ENCODE assay signal across 23 cellular contexts in the genomic region with DNA sequence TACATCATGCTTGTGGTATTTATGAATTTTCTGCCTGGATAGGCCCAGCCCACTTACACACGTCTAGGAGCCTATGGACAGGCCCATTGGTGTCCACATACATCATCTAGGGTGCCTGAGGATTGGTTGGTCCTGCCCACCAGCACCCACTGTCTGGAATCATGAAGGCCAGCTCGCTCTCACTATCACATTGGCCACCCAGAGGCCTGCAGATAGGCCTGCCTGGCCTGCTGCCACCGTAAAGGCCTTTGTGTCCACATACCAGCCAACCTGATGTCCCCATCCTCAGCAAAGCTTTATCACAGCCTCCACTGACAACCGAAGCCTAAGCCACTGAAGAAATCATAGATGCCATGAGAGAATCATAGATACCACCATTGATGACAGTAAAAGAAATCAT. TPM values are rescaled to one million over a fixed set of nuclear protein-coding genes. Genes with fewer than 3 reads are reported as not detected.
DNase-seq lines count a peak whose midpoint lies in the region; ATAC-seq and TF ChIP-seq lines count a peak whose summit lies in the region.
"Had no signal": no experiment of that assay in that cellular context is flagged by ENCODE, and none has a peak within 500 bp of the region (broad histone marks: within the 10 kb centered on the region; RNA-seq: fewer than 3 reads in every experiment).

No MANE protein-coding gene starts in this region.

- H3K27ac Mint-ChIP-seq in CD4-positive, alpha-beta T cell, result peak overlapping the region; percentile 2
- peak overlapping the region; percentile 75 for H3K27ac Mint-ChIP-seq in central memory CD8-positive, alpha-beta T cell (ENCODE audit: low read depth)
- H3K27ac Mint-ChIP-seq in naive B cell, result peak overlapping the region in 5 of 6 donors; percentile 6 to 83 (median 73)

- intact Hi-C loops in CD4-positive, alpha-beta T cell (cut with DNase I, micrococcal nuclease), result loop anchor here in 1 of 2 experiments (5.0 kb wide), 1 partner anchor 37 kb away; no protein-coding TSS in a partner anchor

- DNase-seq in cardiac muscle cell (ENCODE audit: low read depth in 1 of 2, low spot score in 1 of 2) (no peak), right atrium auricular region (ENCODE audit: low spot score) (no peak), naive B cell (no peak), COLO668 (lab: John Stamatoyannopoulos, UW; ENCODE audit: unreplicated experiment) (no peak), cortex of kidney (lab: John Stamatoyannopoulos, UW) (no peak)
- DNase-seq in CD4-positive, alpha-beta T cell, result no peak
- no peak for DNase-seq in central memory CD8-positive, alpha-beta T cell (ENCODE audit: low spot score in 2 of 2)
- DNase-seq: BE2C; CD4-positive, CD25-positive, alpha-beta regulatory T cell; DND-41; GOT3; HCEC 1CT; IMR-90; NCI-H1105 treated with DMSO at 0.1 percent for 48 hours; NCI-H2029 treated with DMSO at 0.1 percent for 48 hours; NCI-H226; NCI-H510A treated with DMSO at 0.1 percent for 48 hours; NCI-H748 treated with DMSO at 0.1 percent for 48 hours; PC-9; RPMI8226 had no signal

- peaks cover 95% of the 10 kb centered on the region for H3K36me3 Mint-ChIP-seq in CD4-positive, alpha-beta T cell (ENCODE audit: low read depth)
- H3K36me3 Mint-ChIP-seq in central memory CD8-positive, alpha-beta T cell (ENCODE audit: insufficient read depth), result peaks cover 49% of the 10 kb centered on the region
- H3K36me3 Mint-ChIP-seq in naive B cell, result peaks cover 45 to 66% of the 10 kb centered on the region in 2 donors

- H3K27ac ChIP-seq in cardiac muscle cell (peak overlapping the region; percentile 3), right atrium auricular region (no peak overlapping the region)
- H3K27ac ChIP-seq in CD4-positive, alpha-beta T cell (ENCODE audit: low read depth, low read length), result no peak overlapping the region
- H3K27ac ChIP-seq: A549, KMS-11, PC-9 had no signal

- H3K9me3 ChIP-seq in cardiac muscle cell (ENCODE audit: low read depth) (no peaks in the 10 kb centered on the region), right atrium auricular region (no peaks in the 10 kb centered on the region)
- no peaks in the 10 kb centered on the region for H3K9me3 ChIP-seq in CD4-positive, alpha-beta T cell (ENCODE audit: control insufficient read depth, low read length)
- H3K9me3 ChIP-seq: A549, BE2C had no signal

- H3K27me3 Mint-ChIP-seq in CD4-positive, alpha-beta T cell, result no peaks in the 10 kb centered on the region
- no peaks in the 10 kb centered on the region for H3K27me3 Mint-ChIP-seq in central memory CD8-positive, alpha-beta T cell
- H3K27me3 Mint-ChIP-seq in naive B cell, result no peaks in the 10 kb centered on the region
- H3K27me3 Mint-ChIP-seq: CD4-positive, CD25-positive, alpha-beta regulatory T cell had no signal

- no peaks in the 10 kb centered on the region for H3K9me3 Mint-ChIP-seq in CD4-positive, alpha-beta T cell
- H3K9me3 Mint-ChIP-seq in central memory CD8-positive, alpha-beta T cell, result no peaks in the 10 kb centered on the region
- H3K9me3 Mint-ChIP-seq in naive B cell, result peaks cover 0 to 18% (median 8%) of the 10 kb centered on the region in 7 donors
- H3K9me3 Mint-ChIP-seq: CD4-positive, CD25-positive, alpha-beta regulatory T cell had no signal

- no peaks in the 10 kb centered on the region for H3K27me3 ChIP-seq in cardiac muscle cell
- H3K27me3 ChIP-seq in right atrium auricular region, result no peaks in the 10 kb centered on the region
- no peaks in the 10 kb centered on the region for H3K27me3 ChIP-seq in CD4-positive, alpha-beta T cell (ENCODE audit: control insufficient read depth, insufficient read depth, low read length)
- H3K27me3 ChIP-seq: BE2C had no signal

- H3K4me1 Mint-ChIP-seq in CD4-positive, alpha-beta T cell (ENCODE audit: low read depth), result peaks cover 21% of the 10 kb centered on the region
- peaks cover 58% of the 10 kb centered on the region for H3K4me1 Mint-ChIP-seq in central memory CD8-positive, alpha-beta T cell
- H3K4me1 Mint-ChIP-seq in naive B cell, result peaks cover 10 to 28% (median 16%) of the 10 kb centered on the region in 3 donors

- H3K4me3 Mint-ChIP-seq in CD4-positive, alpha-beta T cell, result no peak overlapping the region
- no peak overlapping the region for H3K4me3 Mint-ChIP-seq in central memory CD8-positive, alpha-beta T cell
- H3K4me3 Mint-ChIP-seq in naive B cell, result no peak overlapping the region
- H3K4me3 Mint-ChIP-seq: CD4-positive, CD25-positive, alpha-beta regulatory T cell had no signal

- CTCF ChIA-PET in CD4-positive, alpha-beta T cell (lab: Charles Lee), result no interaction called here

- H3K36me3 ChIP-seq in cardiac muscle cell, result peaks cover 34% of the 10 kb centered on the region
- peaks cover 43% of the 10 kb centered on the region for H3K36me3 ChIP-seq in right atrium auricular region

- no peaks in the 10 kb centered on the region for H3K4me1 ChIP-seq in cardiac muscle cell (ENCODE audit: low read depth)
- H3K4me1 ChIP-seq in right atrium auricular region, result no peaks in the 10 kb centered on the region
- H3K4me1 ChIP-seq: A549 had no signal

- TF ChIP-seq CTCF in cardiac muscle cell (IDR thresholded peaks at IDR 0.05; ENCODE audit: low read depth, low read length) (no peak), right atrium auricular region (IDR thresholded peaks at IDR 0.05) (no peak)
- no peak for TF ChIP-seq CTCF in CD4-positive, alpha-beta T cell (IDR thresholded peaks at IDR 0.05)

- no peak for ATAC-seq in CD4-positive, alpha-beta T cell (ENCODE audit: poor library complexity)
- no peak for ATAC-seq in central memory CD8-positive, alpha-beta T cell (replicated peaks; ENCODE audit: extremely low read depth, poor library complexity, severe bottlenecking)
- no peak for ATAC-seq in naive B cell (ENCODE audit: low read depth in 2 of 2)
- ATAC-seq in HG03565 (IDR thresholded peaks at IDR 0.05; ENCODE audit: unreplicated experiment), result no peak
- ATAC-seq: A549 had no signal

- POLR2A ChIA-PET in CD4-positive, alpha-beta T cell (lab: Charles Lee), result no interaction called here

- no peak overlapping the region for H3K4me3 ChIP-seq in cardiac muscle cell
- H3K4me3 ChIP-seq in right atrium auricular region, result no peak overlapping the region
- H3K4me3 ChIP-seq: A549, PC-9 had no signal

RNA-seq across cellular contexts. Expression of a gene that starts 40.2 kb away (rescaled TPM):
- 39.8 and 50.7 TPM in 2 replicates for total RNA-seq in cardiac muscle cell
- polyA plus RNA-seq in cardiac muscle cell, result 49.3 and 55.9 TPM in 2 replicates
- 10 to 100 TPM; 14.9 to 16.9 TPM for total RNA-seq in right atrium auricular region
- 10 to 100 TPM; 10.8 to 11.9 TPM for total RNA-seq in CD4-positive, alpha-beta T cell
- polyA plus RNA-seq in naive B cell (ENCODE audit: low read depth in 6 of 6), result 10 to 100 TPM; 61.5 to 97.9 (median 85.7) TPM

RNA-seq across cellular contexts. Expression of a gene that starts 55.2 kb away (rescaled TPM):
- total RNA-seq in cardiac muscle cell (24.1 and 48.9 TPM in 2 replicates), right atrium auricular region (10 to 100 TPM; 32.5 to 32.9 TPM)
- polyA plus RNA-seq in cardiac muscle cell (31.9 and 54.0 TPM in 2 replicates), naive B cell (ENCODE audit: low read depth in 6 of 6) (100 to 1,000 TPM in 3 of 6 donors, 10 to 100 TPM in 3; 66.6 to 123 (median 97.2) TPM)
- 10 to 100 TPM; 62.5 to 67.1 TPM for total RNA-seq in CD4-positive, alpha-beta T cell

Comparison
In these comparisons a context has a peak if more than half of its experiments do, and no peak if none do; other contexts are left out.
1. H3K27ac Mint-ChIP-seq: peak in every context shown above with its lines; median percentile 75 in central memory CD8-positive, alpha-beta T cell; 73 in naive B cell; 2 in CD4-positive, alpha-beta T cell.